Comparison of ENCODE assay signal across 1 cellular context in the genomic region with DNA sequence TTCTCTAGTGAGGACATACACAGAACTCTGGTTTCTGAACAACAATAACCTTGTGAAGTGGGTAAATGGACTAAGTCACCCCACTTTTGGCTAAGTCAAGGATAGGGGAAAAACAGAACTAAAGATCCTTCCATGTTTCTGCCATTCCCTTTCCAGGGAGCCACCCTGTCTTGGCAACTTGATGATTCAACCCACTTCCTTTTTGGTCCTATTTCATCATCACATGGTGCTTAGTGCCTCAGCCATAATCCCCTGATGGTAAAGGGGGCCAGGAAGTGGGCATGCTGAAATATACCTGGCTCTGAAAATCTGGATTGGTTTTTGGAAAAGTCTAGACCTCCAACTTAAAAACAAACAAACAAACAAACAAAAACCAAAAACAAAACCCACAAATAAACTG.
A peak's percentile ranks its signal among the peaks of the same experiment; 100 is the strongest.
TF ChIP-seq lines count a peak whose summit lies in the region.

No MANE protein-coding gene starts in this region.

TF ChIP-seq in HEK293, 187 proteins besides CTCF, POLR2A, EP300 and RAD21:
- TF ChIP-seq, protein P1, sequence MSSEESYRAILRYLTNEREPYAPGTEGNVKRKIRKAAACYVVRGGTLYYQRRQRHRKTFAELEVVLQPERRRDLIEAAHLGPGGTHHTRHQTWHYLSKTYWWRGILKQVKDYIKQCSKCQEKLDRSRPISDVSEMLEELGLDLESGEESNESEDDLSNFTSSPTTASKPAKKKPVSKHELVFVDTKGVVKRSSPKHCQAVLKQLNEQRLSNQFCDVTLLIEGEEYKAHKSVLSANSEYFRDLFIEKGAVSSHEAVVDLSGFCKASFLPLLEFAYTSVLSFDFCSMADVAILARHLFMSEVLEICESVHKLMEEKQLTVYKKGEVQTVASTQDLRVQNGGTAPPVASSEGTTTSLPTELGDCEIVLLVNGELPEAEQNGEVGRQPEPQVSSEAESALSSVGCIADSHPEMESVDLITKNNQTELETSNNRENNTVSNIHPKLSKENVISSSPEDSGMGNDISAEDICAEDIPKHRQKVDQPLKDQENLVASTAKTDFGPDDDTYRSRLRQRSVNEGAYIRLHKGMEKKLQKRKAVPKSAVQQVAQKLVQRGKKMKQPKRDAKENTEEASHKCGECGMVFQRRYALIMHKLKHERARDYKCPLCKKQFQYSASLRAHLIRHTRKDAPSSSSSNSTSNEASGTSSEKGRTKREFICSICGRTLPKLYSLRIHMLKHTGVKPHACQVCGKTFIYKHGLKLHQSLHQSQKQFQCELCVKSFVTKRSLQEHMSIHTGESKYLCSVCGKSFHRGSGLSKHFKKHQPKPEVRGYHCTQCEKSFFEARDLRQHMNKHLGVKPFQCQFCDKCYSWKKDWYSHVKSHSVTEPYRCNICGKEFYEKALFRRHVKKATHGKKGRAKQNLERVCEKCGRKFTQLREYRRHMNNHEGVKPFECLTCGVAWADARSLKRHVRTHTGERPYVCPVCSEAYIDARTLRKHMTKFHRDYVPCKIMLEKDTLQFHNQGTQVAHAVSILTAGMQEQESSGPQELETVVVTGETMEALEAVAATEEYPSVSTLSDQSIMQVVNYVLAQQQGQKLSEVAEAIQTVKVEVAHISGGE (tag by site-specific recombination; conservative IDR thresholded peaks at IDR 0.05; ENCODE audit: low read depth): no peak
- peak; percentile 24; the same call in 1 of the 2 replicates for TF ChIP-seq SCRT2 (tag by site-specific recombination; IDR thresholded peaks at IDR 0.05)
